13 cellular contexts compared by ENCODE assay signal in the genomic region with DNA sequence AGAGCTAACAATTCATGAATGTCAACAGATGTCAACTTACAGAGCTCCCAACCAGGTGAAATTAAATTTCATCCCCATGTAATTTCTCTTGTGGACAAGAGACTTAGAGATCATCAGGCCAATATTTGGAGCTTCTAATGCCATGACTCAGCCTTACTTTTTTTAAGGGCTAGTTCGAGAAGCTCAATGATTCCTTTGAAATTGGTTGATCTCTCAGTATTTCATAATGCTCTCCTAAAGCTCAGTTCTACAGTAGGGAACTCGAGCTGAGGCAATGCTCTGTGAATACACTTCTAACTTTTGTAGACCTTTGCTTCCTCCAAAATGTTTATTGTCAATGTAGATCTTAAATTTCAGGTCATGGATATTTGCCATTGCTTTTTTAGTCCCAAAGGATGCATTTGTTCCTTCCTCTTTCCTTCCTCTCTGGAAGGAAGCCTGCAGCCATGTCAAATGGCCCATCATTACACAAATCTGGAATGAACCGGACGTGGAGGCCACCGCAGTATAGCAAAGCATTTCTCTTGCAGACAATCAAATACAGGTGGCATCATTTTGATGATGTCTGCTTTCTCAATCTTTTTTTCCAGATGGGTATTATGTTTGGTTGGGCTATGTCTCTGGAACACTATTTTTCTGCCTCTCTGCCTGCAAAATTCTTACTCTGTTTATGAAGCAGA. TPM values are rescaled to one million over a fixed set of nuclear protein-coding genes. Genes with fewer than 3 reads are reported as not detected.
DNase-seq lines count a peak whose midpoint lies in the region; ATAC-seq and TF ChIP-seq lines count a peak whose summit lies in the region.
"Had no signal": no experiment of that assay in that cellular context is flagged by ENCODE, and none has a peak within 500 bp of the region (broad histone marks: within the 10 kb centered on the region; RNA-seq: fewer than 3 reads in every experiment).

No MANE protein-coding gene starts in this region.

- H3K4me3 ChIP-seq in GM12875 (ENCODE audit: low read depth, low read length), result peak overlapping the region; percentile 12
- no peak overlapping the region for H3K4me3 ChIP-seq in SK-N-SH (ENCODE audit: low read depth in 2 of 2, low read length in 1 of 2)
- H3K4me3 ChIP-seq: ovary had no signal

- CTCF ChIA-PET in SK-N-SH (lab: Yijun Ruan, JAX), result interaction anchor here (0.7 to 1.0 kb wide), 3 partner anchors 20 to 29 kb away, joined by 3 to 5 read pairs (median 3); no protein-coding TSS in a partner anchor

- no peaks in the 10 kb centered on the region for H3K79me2 ChIP-seq in SK-N-SH (ENCODE audit: insufficient read depth)

- no peaks in the 10 kb centered on the region for H3K9me3 ChIP-seq in SK-N-SH
- H3K9me3 ChIP-seq: ovary had no signal

- no peak overlapping the region for H2AFZ ChIP-seq in SK-N-SH (ENCODE audit: low read depth)

- H3F3A ChIP-seq in SK-N-SH (replicated peaks; ENCODE audit: insufficient read depth), result no peaks in the 10 kb centered on the region

- no peaks in the 10 kb centered on the region for H3K27me3 Mint-ChIP-seq in activated T-helper 17 cell treated with anti-CD3 and anti-CD28 coated beads, Interleukin-2, amount 50 U/mL, for 72 hours
- H3K27me3 Mint-ChIP-seq in natural killer cell (ENCODE audit: low read depth in 2 of 2), result no peaks in the 10 kb centered on the region

- WGBS in SK-N-SH (ENCODE audit: low lambda C conversion rate), result 61% methylated on average over 5 of the region's 5 CpGs

- H3K9ac ChIP-seq in SK-N-SH, result no peak overlapping the region

- TF ChIP-seq CTCF in GM12875 (IDR thresholded peaks at IDR 0.05; ENCODE audit: borderline replicate concordance, insufficient read depth, low read depth, low read length) (no peak), natural killer cell (IDR thresholded peaks at IDR 0.05) (no peak), SK-N-SH (IDR thresholded peaks at IDR 0.05) (no peak)

- peaks cover 7 to 9% of the 10 kb centered on the region in 2 experiments; a peak in 2 of 4 replicates for H3K4me1 ChIP-seq in SK-N-SH (ENCODE audit: control insufficient read depth in 1 of 2, insufficient read depth in 2 of 2, low read depth in 1 of 2, low read length in 1 of 2)

- no peak overlapping the region for H3K4me2 ChIP-seq in SK-N-SH

- H3K27me3 ChIP-seq in SK-N-SH (ENCODE audit: insufficient read depth), result peaks cover 11% of the 10 kb centered on the region
- H3K27me3 ChIP-seq: ovary had no signal

- H3K9me3 Mint-ChIP-seq in activated T-helper 17 cell treated with anti-CD3 and anti-CD28 coated beads, Interleukin-2, amount 50 U/mL, for 72 hours, result no peaks in the 10 kb centered on the region
- H3K9me3 Mint-ChIP-seq in natural killer cell, result no peaks in the 10 kb centered on the region
- H3K9me3 Mint-ChIP-seq: type B pancreatic cell had no signal

- intact Hi-C loops in natural killer cell (cut with micrococcal nuclease), result loop anchor here (2.0 kb wide), 2 partner anchors 19 to 21 kb away; no protein-coding TSS in a partner anchor

- TF ChIP-seq RAD21 in SK-N-SH (IDR thresholded peaks at IDR 0.05; ENCODE audit: low read length), result no peak

- H3K4me1 Mint-ChIP-seq in activated T-helper 17 cell treated with anti-CD3 and anti-CD28 coated beads, Interleukin-2, amount 50 U/mL, for 72 hours, result peaks cover 46% of the 10 kb centered on the region
- peaks cover 90 to 95% of the 10 kb centered on the region in 2 donors for H3K4me1 Mint-ChIP-seq in natural killer cell

- POLR2A ChIA-PET in SK-N-SH (lab: Yijun Ruan, JAX), result no interaction called here

- H3K4me3 Mint-ChIP-seq in activated T-helper 17 cell treated with anti-CD3 and anti-CD28 coated beads, Interleukin-2, amount 50 U/mL, for 72 hours, result peak overlapping the region; percentile 99
- H3K4me3 Mint-ChIP-seq in natural killer cell, result peak overlapping the region; percentile 99
- H3K4me3 Mint-ChIP-seq: type B pancreatic cell had no signal

- H3K9me2 ChIP-seq in SK-N-SH, result no peaks in the 10 kb centered on the region

- DNase-seq in CD1c-positive myeloid dendritic cell (ENCODE audit: extremely low spot score) (peak; percentile 73), natural killer cell (no peak), COR-L47 (lab: John Stamatoyannopoulos, UW) (no peak), SK-N-SH (no peak)
- DNase-seq: DMS 273 treated with DMSO at 0.1 percent for 48 hours; NCI-H1105; NCI-H82; ovary; stimulated activated CD4-positive, alpha-beta T cell treated with anti-CD3 and anti-CD28 coated beads, Interleukin-4, amount 100 ng/mL, for 4 hours had no signal

- H4K20me1 ChIP-seq in SK-N-SH (ENCODE audit: insufficient read depth), result no peaks in the 10 kb centered on the region

- H3K36me3 ChIP-seq in SK-N-SH (replicated peaks in 1 of 2; ENCODE audit: control insufficient read depth in 1 of 2, insufficient read depth in 2 of 2, low read length in 1 of 2), result no peaks in the 10 kb centered on the region
- H3K36me3 ChIP-seq: ovary had no signal

- no peak for ATAC-seq in activated T-helper 17 cell treated with anti-CD3 and anti-CD28 coated beads, Interleukin-2, amount 50 U/mL, for 72 hours (replicated peaks)
- no peak for ATAC-seq in natural killer cell
- ATAC-seq in HG03045 (IDR thresholded peaks at IDR 0.05; ENCODE audit: unreplicated experiment), result no peak

- no peak overlapping the region for H3K27ac ChIP-seq in SK-N-SH (ENCODE audit: low read depth in 2 of 2, low read length in 1 of 2)
- H3K27ac ChIP-seq: ovary had no signal

- peak overlapping the region; percentile 97 for H3K27ac Mint-ChIP-seq in activated T-helper 17 cell treated with anti-CD3 and anti-CD28 coated beads, Interleukin-2, amount 50 U/mL, for 72 hours
- H3K27ac Mint-ChIP-seq in natural killer cell, result peak overlapping the region; percentile 97 to 98
- H3K27ac Mint-ChIP-seq: type B pancreatic cell had no signal

- TF ChIP-seq EP300 in SK-N-SH (IDR thresholded peaks at IDR 0.05; ENCODE audit: borderline replicate concordance in 1 of 2, low read depth in 1 of 2, low read length in 1 of 2), result no peak

- peaks cover 74% of the 10 kb centered on the region for H3K36me3 Mint-ChIP-seq in activated T-helper 17 cell treated with anti-CD3 and anti-CD28 coated beads, Interleukin-2, amount 50 U/mL, for 72 hours (ENCODE audit: low read depth)
- peaks cover 2% of the 10 kb centered on the region for H3K36me3 Mint-ChIP-seq in natural killer cell
- H3K36me3 Mint-ChIP-seq: type B pancreatic cell had no signal

TF ChIP-seq in SK-N-SH, 30 proteins besides CTCF, POLR2A, EP300 and RAD21:
- TF ChIP-seq, protein P1, sequence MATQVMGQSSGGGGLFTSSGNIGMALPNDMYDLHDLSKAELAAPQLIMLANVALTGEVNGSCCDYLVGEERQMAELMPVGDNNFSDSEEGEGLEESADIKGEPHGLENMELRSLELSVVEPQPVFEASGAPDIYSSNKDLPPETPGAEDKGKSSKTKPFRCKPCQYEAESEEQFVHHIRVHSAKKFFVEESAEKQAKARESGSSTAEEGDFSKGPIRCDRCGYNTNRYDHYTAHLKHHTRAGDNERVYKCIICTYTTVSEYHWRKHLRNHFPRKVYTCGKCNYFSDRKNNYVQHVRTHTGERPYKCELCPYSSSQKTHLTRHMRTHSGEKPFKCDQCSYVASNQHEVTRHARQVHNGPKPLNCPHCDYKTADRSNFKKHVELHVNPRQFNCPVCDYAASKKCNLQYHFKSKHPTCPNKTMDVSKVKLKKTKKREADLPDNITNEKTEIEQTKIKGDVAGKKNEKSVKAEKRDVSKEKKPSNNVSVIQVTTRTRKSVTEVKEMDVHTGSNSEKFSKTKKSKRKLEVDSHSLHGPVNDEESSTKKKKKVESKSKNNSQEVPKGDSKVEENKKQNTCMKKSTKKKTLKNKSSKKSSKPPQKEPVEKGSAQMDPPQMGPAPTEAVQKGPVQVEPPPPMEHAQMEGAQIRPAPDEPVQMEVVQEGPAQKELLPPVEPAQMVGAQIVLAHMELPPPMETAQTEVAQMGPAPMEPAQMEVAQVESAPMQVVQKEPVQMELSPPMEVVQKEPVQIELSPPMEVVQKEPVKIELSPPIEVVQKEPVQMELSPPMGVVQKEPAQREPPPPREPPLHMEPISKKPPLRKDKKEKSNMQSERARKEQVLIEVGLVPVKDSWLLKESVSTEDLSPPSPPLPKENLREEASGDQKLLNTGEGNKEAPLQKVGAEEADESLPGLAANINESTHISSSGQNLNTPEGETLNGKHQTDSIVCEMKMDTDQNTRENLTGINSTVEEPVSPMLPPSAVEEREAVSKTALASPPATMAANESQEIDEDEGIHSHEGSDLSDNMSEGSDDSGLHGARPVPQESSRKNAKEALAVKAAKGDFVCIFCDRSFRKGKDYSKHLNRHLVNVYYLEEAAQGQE (IDR thresholded peaks at IDR 0.05; ENCODE audit: low read depth, low read length), result no peak
- TF ChIP-seq YY1 (IDR thresholded peaks at IDR 0.05; ENCODE audit: low read depth) (no peak), PBX3 (IDR thresholded peaks at IDR 0.05) (no peak), NFIC (IDR thresholded peaks at IDR 0.05; ENCODE audit: borderline replicate concordance) (no peak)

RNA-seq across cellular contexts. Expression of gene STARD5, which starts 28.3 kb away (rescaled TPM):
- 1 to 10 TPM; 5.9 to 8.8 TPM for total RNA-seq in activated T-helper 17 cell treated with anti-CD3 and anti-CD28 coated beads, Interleukin-2, amount 50 U/mL, for 72 hours
- 1 to 10 TPM; 4.7 to 6.6 (median 6.3) TPM for total RNA-seq in natural killer cell
- polyA plus RNA-seq in SK-N-SH (2012; rRNA removed), result 1.6 and 3.2 TPM in 2 replicates
- 1.0 and 1.4 TPM in 2 replicates for polyA plus RNA-seq in SK-N-SH (2012; cell fraction: cytosol; rRNA removed)
- 5.7 and 6.5 TPM in 2 replicates for polyA plus RNA-seq in SK-N-SH (2012; cell fraction: nucleus; rRNA removed)
